In genomic region chr11:63933459-63933858, GRCh38 we compare ENCODE assay signal across 19 cellular contexts. TPM values are rescaled to one million over a fixed set of nuclear protein-coding genes. Genes with fewer than 3 reads are reported as not detected.
"Had no signal": no experiment of that assay in that cellular context is flagged by ENCODE, and none has a peak within 500 bp of the region (broad histone marks: within the 10 kb centered on the region; RNA-seq: fewer than 3 reads in every experiment).

No MANE protein-coding gene starts in this region.

- DNase-seq: activated CD4-positive, alpha-beta memory T cell treated with anti-CD3 and anti-CD28 coated beads for 36 hours; activated CD4-positive, alpha-beta T cell treated with anti-CD3 and anti-CD28 coated beads for 1 hour; activated effector memory CD4-positive, alpha-beta T cell treated with anti-CD3 and anti-CD28 coated beads, Interleukin-2, amount 50 U/mL, for 16 hours; activated T-cell treated with anti-CD3 and anti-CD28 coated beads, Interleukin-2, amount 50 U/mL, for 48 hours; effector CD8-positive, alpha-beta T cell; esophagus squamous epithelium; heart left ventricle; lower lobe of right lung; naive B cell; stimulated activated CD4-positive, alpha-beta T cell treated with anti-CD3 and anti-CD28 coated beads, Interleukin-2, amount 100 ng/mL, for 48 hours; stimulated activated naive CD4-positive, alpha-beta T cell treated with Interleukin-2 at 50 U/mL for 16 hours; T-cell; T-helper 9 cell; transverse colon had no signal

- H3K4me3 ChIP-seq: esophagus squamous epithelium, heart left ventricle, lower lobe of right lung, transverse colon had no signal

- ATAC-seq: lower lobe of right lung, T-cell had no signal

- H3K9me3 ChIP-seq: esophagus squamous epithelium, heart left ventricle, lower lobe of right lung, neutrophil, transverse colon had no signal

- H3K36me3 ChIP-seq: esophagus squamous epithelium, heart left ventricle, lower lobe of right lung, neutrophil, transverse colon had no signal

- H3K27ac Mint-ChIP-seq: activated CD4-positive, alpha-beta memory T cell treated with anti-CD3 and anti-CD28 coated beads for 36 hours; activated naive CD4-positive, alpha-beta T cell treated with anti-CD3 and anti-CD28 coated beads, Interleukin-2, amount 50 U/mL, for 24 hours; T-cell had no signal

- H3K27ac ChIP-seq: esophagus squamous epithelium, heart left ventricle, lower lobe of right lung, neutrophil, transverse colon had no signal

- H3K27me3 ChIP-seq: esophagus squamous epithelium, heart left ventricle, transverse colon had no signal

- H3K4me3 Mint-ChIP-seq: activated CD4-positive, alpha-beta memory T cell treated with anti-CD3 and anti-CD28 coated beads for 36 hours; activated naive CD4-positive, alpha-beta T cell treated with anti-CD3 and anti-CD28 coated beads, Interleukin-2, amount 50 U/mL, for 24 hours; brain; central memory CD8-positive, alpha-beta T cell; T-cell had no signal

- H3K36me3 Mint-ChIP-seq: activated CD4-positive, alpha-beta memory T cell treated with anti-CD3 and anti-CD28 coated beads for 36 hours; activated naive CD4-positive, alpha-beta T cell treated with anti-CD3 and anti-CD28 coated beads, Interleukin-2, amount 50 U/mL, for 24 hours; brain; naive B cell; T-cell had no signal

- H3K27me3 Mint-ChIP-seq: activated CD4-positive, alpha-beta memory T cell treated with anti-CD3 and anti-CD28 coated beads for 36 hours; activated naive CD4-positive, alpha-beta T cell treated with anti-CD3 and anti-CD28 coated beads, Interleukin-2, amount 50 U/mL, for 24 hours; brain; central memory CD8-positive, alpha-beta T cell; T-cell had no signal

- H3K9me3 Mint-ChIP-seq: activated CD4-positive, alpha-beta memory T cell treated with anti-CD3 and anti-CD28 coated beads for 36 hours; activated naive CD4-positive, alpha-beta T cell treated with anti-CD3 and anti-CD28 coated beads, Interleukin-2, amount 50 U/mL, for 24 hours; brain; central memory CD8-positive, alpha-beta T cell; naive B cell; T-cell had no signal

RNA-seq across cellular contexts. Expression of gene RCOR2, which starts 16.5 kb away (rescaled TPM):
- total RNA-seq: mononuclear cell had no signal
